In the genomic region with DNA sequence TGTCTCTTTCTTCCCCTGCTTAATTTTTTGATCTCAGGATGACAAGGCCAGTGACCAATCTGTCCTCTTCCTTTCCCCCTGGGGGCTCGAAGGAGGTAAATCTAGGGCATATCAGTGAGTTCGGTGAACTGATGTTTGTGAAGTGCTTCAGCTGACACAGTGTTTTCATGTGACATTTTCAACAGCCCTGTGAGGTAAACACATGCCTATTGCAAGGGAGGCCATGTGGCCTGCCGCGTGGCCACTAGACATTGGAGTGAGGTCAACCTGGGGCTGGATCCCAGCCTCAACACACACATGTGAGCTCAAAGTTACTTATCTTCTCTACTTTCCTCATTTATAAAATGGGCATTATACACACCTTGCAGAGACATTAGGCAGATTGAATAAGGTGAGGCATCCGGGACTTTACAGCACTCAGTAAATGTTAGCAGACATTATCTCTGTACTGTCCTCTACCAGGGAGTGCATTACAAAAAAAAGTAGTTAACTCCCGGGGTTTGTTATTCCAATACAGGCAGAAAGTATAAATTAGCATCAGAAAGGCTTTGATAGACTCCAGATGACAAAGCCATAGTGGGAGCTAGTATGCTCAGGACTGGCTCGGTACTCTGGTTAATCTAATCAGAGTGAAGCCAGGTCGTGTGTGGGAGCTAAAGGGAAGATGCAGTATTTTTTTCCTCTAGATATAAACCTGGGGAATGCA, we compare ENCODE assay signal across 1 cellular context.
TF ChIP-seq lines count a peak whose summit lies in the region.

No MANE protein-coding gene starts in this region.

TF ChIP-seq in HepG2, 621 proteins besides CTCF, POLR2A, EP300 and RAD21 (continued from another document and continues in another):
- TF ChIP-seq ZNF234 (CRISPR knock-in tag; conservative IDR thresholded peaks at IDR 0.05) (no peak), KLF6 (CRISPR knock-in tag; IDR thresholded peaks at IDR 0.05) (no peak), PHF21A (CRISPR knock-in tag; IDR thresholded peaks at IDR 0.05) (no peak), REL (CRISPR knock-in tag; conservative IDR thresholded peaks at IDR 0.05) (no peak), ZNF430 (CRISPR knock-in tag; IDR thresholded peaks at IDR 0.05) (peak; percentile 60; the same call in 1 of the 2 replicates), ZNF441 (CRISPR knock-in tag; IDR thresholded peaks at IDR 0.05; ENCODE audit: borderline replicate concordance) (peak; percentile 67; the same call in 1 of the 2 replicates), SATB2 (CRISPR knock-in tag; IDR thresholded peaks at IDR 0.05) (0 out of 2 replicates have a peak, but pooled peaks have one; percentile 28), ZNF350 (CRISPR knock-in tag; IDR thresholded peaks at IDR 0.05; ENCODE audit: borderline replicate concordance, low read depth) (no peak), CHD4 (IDR thresholded peaks at IDR 0.05; ENCODE audit: borderline replicate concordance, low read length) (no peak), SALL1 (CRISPR knock-in tag; IDR thresholded peaks at IDR 0.05) (peak; percentile 70; the same call in 1 of the 2 replicates), ZFX (CRISPR knock-in tag; IDR thresholded peaks at IDR 0.05; ENCODE audit: low read depth) (no peak), BHLHE40 (IDR thresholded peaks at IDR 0.05; ENCODE audit: low read length) (no peak), ARHGAP35 (CRISPR knock-in tag; IDR thresholded peaks at IDR 0.05; ENCODE audit: borderline replicate concordance) (no peak), ZNF44 (CRISPR knock-in tag; IDR thresholded peaks at IDR 0.05) (no peak), ZNF747 (CRISPR knock-in tag; IDR thresholded peaks at IDR 0.05; ENCODE audit: borderline replicate concordance) (no peak), NFATC3 (CRISPR knock-in tag; IDR thresholded peaks at IDR 0.05) (no peak), ZNF766 (CRISPR knock-in tag; IDR thresholded peaks at IDR 0.05; ENCODE audit: borderline replicate concordance) (no peak), HHEX (CRISPR knock-in tag; IDR thresholded peaks at IDR 0.05) (no peak), ZNF782 (CRISPR knock-in tag; IDR thresholded peaks at IDR 0.05; ENCODE audit: borderline replicate concordance) (no peak), MIER3 (CRISPR knock-in tag; IDR thresholded peaks at IDR 0.05; ENCODE audit: borderline replicate concordance) (peak; percentile 38; the same call in 1 of the 2 replicates), ARNT2 (CRISPR knock-in tag; IDR thresholded peaks at IDR 0.05; ENCODE audit: low read depth) (no peak), ZBTB20 (CRISPR knock-in tag; IDR thresholded peaks at IDR 0.05; ENCODE audit: borderline replicate concordance, low read depth) (peak; percentile 58; the same call in 1 of the 2 replicates), CEBPB (IDR thresholded peaks at IDR 0.05; ENCODE audit: borderline replicate concordance, low read depth, low read length) (no peak), THAP11 (CRISPR knock-in tag; IDR thresholded peaks at IDR 0.05) (peak; percentile 15; the same call in 1 of the 2 replicates), ZNF605 (CRISPR knock-in tag; IDR thresholded peaks at IDR 0.05) (0 out of 2 replicates have a peak, but pooled peaks have one; percentile 35), ZNF652 (CRISPR knock-in tag; IDR thresholded peaks at IDR 0.05; ENCODE audit: borderline replicate concordance, low read depth) (0 out of 2 replicates have a peak, but pooled peaks have one; percentile 22), CCAR2 (optimal IDR thresholded peaks at IDR 0.05; ENCODE audit: low read depth, low read length) (no peak), CBX1 (IDR thresholded peaks at IDR 0.05; ENCODE audit: low read depth) (no peak), ERF (CRISPR knock-in tag; IDR thresholded peaks at IDR 0.05) (peak; percentile 71; the same call in 1 of the 2 replicates), ZNF572 (CRISPR knock-in tag; IDR thresholded peaks at IDR 0.05) (no peak), HDAC1 (CRISPR knock-in tag; IDR thresholded peaks at IDR 0.05) (no peak), ZNF615 (CRISPR knock-in tag; IDR thresholded peaks at IDR 0.05; ENCODE audit: borderline replicate concordance) (no peak), ZNF337 (CRISPR knock-in tag; IDR thresholded peaks at IDR 0.05; ENCODE audit: borderline replicate concordance, low read depth) (no peak), ZNF10 (CRISPR knock-in tag; IDR thresholded peaks at IDR 0.05; ENCODE audit: borderline replicate concordance, low read depth) (no peak), SALL2 (CRISPR knock-in tag; IDR thresholded peaks at IDR 0.05) (no peak), KLF13 (CRISPR knock-in tag; IDR thresholded peaks at IDR 0.05) (no peak), KAT8 (CRISPR knock-in tag; IDR thresholded peaks at IDR 0.05) (0 out of 2 replicates have a peak, but pooled peaks have one; percentile 28), RARA (CRISPR knock-in tag; IDR thresholded peaks at IDR 0.05) (peak; percentile 78), ZNF674 (CRISPR knock-in tag; IDR thresholded peaks at IDR 0.05; ENCODE audit: low read depth) (no peak), SAP130 (CRISPR knock-in tag; IDR thresholded peaks at IDR 0.05; ENCODE audit: low read depth) (peak; percentile 67; the same call in 1 of the 2 replicates), SP4 (CRISPR knock-in tag; IDR thresholded peaks at IDR 0.05) (no peak), EZH2 (conservative IDR thresholded peaks at IDR 0.05; ENCODE audit: low read depth, low read length) (no peak), HMG20A (CRISPR knock-in tag; IDR thresholded peaks at IDR 0.05; ENCODE audit: borderline replicate concordance) (no peak)
- TF ChIP-seq, protein P1, sequence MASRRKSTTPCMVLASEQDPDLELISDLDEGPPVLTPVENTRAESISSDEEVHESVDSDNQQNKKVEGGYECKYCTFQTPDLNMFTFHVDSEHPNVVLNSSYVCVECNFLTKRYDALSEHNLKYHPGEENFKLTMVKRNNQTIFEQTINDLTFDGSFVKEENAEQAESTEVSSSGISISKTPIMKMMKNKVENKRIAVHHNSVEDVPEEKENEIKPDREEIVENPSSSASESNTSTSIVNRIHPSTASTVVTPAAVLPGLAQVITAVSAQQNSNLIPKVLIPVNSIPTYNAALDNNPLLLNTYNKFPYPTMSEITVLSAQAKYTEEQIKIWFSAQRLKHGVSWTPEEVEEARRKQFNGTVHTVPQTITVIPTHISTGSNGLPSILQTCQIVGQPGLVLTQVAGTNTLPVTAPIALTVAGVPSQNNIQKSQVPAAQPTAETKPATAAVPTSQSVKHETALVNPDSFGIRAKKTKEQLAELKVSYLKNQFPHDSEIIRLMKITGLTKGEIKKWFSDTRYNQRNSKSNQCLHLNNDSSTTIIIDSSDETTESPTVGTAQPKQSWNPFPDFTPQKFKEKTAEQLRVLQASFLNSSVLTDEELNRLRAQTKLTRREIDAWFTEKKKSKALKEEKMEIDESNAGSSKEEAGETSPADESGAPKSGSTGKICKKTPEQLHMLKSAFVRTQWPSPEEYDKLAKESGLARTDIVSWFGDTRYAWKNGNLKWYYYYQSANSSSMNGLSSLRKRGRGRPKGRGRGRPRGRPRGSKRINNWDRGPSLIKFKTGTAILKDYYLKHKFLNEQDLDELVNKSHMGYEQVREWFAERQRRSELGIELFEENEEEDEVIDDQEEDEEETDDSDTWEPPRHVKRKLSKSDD (CRISPR knock-in tag; IDR thresholded peaks at IDR 0.05; ENCODE audit: low read depth), result no peak
- TF ChIP-seq, protein P2, sequence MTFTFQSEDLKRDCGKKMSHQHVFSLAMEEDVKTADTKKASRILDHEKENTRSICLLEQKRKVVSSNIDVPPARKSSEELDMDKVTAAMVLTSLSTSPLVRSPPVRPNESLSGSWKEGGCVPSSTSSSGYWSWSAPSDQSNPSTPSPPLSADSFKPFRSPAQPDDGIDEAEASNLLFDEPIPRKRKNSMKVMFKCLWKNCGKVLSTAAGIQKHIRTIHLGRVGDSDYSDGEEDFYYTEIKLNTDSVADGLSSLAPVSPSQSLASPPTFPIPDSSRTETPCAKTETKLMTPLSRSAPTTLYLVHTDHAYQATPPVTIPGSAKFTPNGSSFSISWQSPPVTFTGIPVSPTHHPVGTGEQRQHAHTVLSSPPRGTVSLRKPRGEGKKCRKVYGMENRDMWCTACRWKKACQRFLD (CRISPR knock-in tag; IDR thresholded peaks at IDR 0.05; ENCODE audit: borderline replicate concordance), result no peak
- TF ChIP-seq, protein P3, sequence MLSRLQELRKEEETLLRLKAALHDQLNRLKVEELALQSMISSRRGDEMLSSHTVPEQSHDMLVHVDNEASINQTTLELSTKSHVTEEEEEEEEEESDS (CRISPR knock-in tag; IDR thresholded peaks at IDR 0.05; ENCODE audit: borderline replicate concordance), result no peak
- TF ChIP-seq, protein P4, sequence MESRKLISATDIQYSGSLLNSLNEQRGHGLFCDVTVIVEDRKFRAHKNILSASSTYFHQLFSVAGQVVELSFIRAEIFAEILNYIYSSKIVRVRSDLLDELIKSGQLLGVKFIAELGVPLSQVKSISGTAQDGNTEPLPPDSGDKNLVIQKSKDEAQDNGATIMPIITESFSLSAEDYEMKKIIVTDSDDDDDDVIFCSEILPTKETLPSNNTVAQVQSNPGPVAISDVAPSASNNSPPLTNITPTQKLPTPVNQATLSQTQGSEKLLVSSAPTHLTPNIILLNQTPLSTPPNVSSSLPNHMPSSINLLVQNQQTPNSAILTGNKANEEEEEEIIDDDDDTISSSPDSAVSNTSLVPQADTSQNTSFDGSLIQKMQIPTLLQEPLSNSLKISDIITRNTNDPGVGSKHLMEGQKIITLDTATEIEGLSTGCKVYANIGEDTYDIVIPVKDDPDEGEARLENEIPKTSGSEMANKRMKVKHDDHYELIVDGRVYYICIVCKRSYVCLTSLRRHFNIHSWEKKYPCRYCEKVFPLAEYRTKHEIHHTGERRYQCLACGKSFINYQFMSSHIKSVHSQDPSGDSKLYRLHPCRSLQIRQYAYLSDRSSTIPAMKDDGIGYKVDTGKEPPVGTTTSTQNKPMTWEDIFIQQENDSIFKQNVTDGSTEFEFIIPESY (CRISPR knock-in tag; IDR thresholded peaks at IDR 0.05), result peak; percentile 88
- TF ChIP-seq, protein P5, sequence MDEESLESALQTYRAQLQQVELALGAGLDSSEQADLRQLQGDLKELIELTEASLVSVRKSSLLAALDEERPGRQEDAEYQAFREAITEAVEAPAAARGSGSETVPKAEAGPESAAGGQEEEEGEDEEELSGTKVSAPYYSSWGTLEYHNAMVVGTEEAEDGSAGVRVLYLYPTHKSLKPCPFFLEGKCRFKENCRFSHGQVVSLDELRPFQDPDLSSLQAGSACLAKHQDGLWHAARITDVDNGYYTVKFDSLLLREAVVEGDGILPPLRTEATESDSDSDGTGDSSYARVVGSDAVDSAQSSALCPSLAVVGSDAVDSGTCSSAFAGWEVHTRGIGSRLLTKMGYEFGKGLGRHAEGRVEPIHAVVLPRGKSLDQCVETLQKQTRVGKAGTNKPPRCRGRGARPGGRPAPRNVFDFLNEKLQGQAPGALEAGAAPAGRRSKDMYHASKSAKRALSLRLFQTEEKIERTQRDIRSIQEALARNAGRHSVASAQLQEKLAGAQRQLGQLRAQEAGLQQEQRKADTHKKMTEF (CRISPR knock-in tag; IDR thresholded peaks at IDR 0.05), result peak; percentile 52; the same call in 1 of the 2 replicates
- TF ChIP-seq, protein P6, sequence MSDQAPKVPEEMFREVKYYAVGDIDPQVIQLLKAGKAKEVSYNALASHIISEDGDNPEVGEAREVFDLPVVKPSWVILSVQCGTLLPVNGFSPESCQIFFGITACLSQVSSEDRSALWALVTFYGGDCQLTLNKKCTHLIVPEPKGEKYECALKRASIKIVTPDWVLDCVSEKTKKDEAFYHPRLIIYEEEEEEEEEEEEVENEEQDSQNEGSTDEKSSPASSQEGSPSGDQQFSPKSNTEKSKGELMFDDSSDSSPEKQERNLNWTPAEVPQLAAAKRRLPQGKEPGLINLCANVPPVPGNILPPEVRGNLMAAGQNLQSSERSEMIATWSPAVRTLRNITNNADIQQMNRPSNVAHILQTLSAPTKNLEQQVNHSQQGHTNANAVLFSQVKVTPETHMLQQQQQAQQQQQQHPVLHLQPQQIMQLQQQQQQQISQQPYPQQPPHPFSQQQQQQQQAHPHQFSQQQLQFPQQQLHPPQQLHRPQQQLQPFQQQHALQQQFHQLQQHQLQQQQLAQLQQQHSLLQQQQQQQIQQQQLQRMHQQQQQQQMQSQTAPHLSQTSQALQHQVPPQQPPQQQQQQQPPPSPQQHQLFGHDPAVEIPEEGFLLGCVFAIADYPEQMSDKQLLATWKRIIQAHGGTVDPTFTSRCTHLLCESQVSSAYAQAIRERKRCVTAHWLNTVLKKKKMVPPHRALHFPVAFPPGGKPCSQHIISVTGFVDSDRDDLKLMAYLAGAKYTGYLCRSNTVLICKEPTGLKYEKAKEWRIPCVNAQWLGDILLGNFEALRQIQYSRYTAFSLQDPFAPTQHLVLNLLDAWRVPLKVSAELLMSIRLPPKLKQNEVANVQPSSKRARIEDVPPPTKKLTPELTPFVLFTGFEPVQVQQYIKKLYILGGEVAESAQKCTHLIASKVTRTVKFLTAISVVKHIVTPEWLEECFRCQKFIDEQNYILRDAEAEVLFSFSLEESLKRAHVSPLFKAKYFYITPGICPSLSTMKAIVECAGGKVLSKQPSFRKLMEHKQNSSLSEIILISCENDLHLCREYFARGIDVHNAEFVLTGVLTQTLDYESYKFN (CRISPR knock-in tag; conservative IDR thresholded peaks at IDR 0.05), result no peak
- TF ChIP-seq, protein P7, sequence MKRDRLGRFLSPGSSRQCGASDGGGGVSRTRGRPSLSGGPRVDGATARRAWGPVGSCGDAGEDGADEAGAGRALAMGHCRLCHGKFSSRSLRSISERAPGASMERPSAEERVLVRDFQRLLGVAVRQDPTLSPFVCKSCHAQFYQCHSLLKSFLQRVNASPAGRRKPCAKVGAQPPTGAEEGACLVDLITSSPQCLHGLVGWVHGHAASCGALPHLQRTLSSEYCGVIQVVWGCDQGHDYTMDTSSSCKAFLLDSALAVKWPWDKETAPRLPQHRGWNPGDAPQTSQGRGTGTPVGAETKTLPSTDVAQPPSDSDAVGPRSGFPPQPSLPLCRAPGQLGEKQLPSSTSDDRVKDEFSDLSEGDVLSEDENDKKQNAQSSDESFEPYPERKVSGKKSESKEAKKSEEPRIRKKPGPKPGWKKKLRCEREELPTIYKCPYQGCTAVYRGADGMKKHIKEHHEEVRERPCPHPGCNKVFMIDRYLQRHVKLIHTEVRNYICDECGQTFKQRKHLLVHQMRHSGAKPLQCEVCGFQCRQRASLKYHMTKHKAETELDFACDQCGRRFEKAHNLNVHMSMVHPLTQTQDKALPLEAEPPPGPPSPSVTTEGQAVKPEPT (CRISPR knock-in tag; IDR thresholded peaks at IDR 0.05; ENCODE audit: low read depth), result no peak
- TF ChIP-seq, protein P8, sequence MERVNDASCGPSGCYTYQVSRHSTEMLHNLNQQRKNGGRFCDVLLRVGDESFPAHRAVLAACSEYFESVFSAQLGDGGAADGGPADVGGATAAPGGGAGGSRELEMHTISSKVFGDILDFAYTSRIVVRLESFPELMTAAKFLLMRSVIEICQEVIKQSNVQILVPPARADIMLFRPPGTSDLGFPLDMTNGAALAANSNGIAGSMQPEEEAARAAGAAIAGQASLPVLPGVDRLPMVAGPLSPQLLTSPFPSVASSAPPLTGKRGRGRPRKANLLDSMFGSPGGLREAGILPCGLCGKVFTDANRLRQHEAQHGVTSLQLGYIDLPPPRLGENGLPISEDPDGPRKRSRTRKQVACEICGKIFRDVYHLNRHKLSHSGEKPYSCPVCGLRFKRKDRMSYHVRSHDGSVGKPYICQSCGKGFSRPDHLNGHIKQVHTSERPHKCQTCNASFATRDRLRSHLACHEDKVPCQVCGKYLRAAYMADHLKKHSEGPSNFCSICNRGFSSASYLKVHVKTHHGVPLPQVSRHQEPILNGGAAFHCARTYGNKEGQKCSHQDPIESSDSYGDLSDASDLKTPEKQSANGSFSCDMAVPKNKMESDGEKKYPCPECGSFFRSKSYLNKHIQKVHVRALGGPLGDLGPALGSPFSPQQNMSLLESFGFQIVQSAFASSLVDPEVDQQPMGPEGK (CRISPR knock-in tag; IDR thresholded peaks at IDR 0.05), result peak; percentile 34; the same call in 1 of the 2 replicates
